ENCODE assay signal across 8 cellular contexts in genomic region chr4:153467897-153468262, GRCh38. TPM values are rescaled to one million over a fixed set of nuclear protein-coding genes. Genes with fewer than 3 reads are reported as not detected.
DNase-seq lines count a peak whose midpoint lies in the region; ATAC-seq and TF ChIP-seq lines count a peak whose summit lies in the region.

No MANE protein-coding gene starts in this region.

- H3K27ac Mint-ChIP-seq in CD4-positive, alpha-beta memory T cell: peak overlapping the region; percentile 90 to 100 (median 98)
- no peak overlapping the region for H3K27ac Mint-ChIP-seq in neural crest cell (ENCODE audit: unreplicated experiment)

- H3K27ac ChIP-seq in CD4-positive, alpha-beta memory T cell (ENCODE audit: low read depth, low read length): peak overlapping the region; percentile 76
- no peak overlapping the region for H3K27ac ChIP-seq in mesendoderm (ENCODE audit: low read depth, low read length)

- WGBS in mesendoderm (ENCODE audit: extremely low coverage, insufficient coverage, low lambda C conversion rate): no CpG with 5 or more reads among the region's 4 CpGs

- no peak overlapping the region for H4K8ac ChIP-seq in mesendoderm (ENCODE audit: low read depth, low read length)

- H3K9me3 ChIP-seq in CD4-positive, alpha-beta memory T cell (ENCODE audit: control insufficient read depth in 1 of 2, low read length in 2 of 2): no peaks in the 10 kb centered on the region

- H3K9ac ChIP-seq in mesendoderm (ENCODE audit: low read length): no peak overlapping the region

- POLR2A ChIA-PET in CD4-positive, alpha-beta memory T cell (lab: Charles Lee; ENCODE audit: partially characterized antibody): interaction anchor here (0.8 to 20.6 kb wide), 20 partner anchors 9 to 105 kb away, joined by 3 to 546 read pairs (median 16); no protein-coding TSS in a partner anchor

- H3K27me3 ChIP-seq in CD4-positive, alpha-beta memory T cell (ENCODE audit: insufficient read depth, low read length): no peaks in the 10 kb centered on the region
- no peaks in the 10 kb centered on the region for H3K27me3 ChIP-seq in mesendoderm (ENCODE audit: insufficient read depth, low read length, poor library complexity)

- no peak for TF ChIP-seq POLR2A in NB4 (IDR thresholded peaks at IDR 0.05; ENCODE audit: extremely low read depth, insufficient read length)

- H3K4me3 Mint-ChIP-seq in CD4-positive, alpha-beta memory T cell: peak overlapping the region; percentile 84 to 99 (median 98)
- H3K4me3 Mint-ChIP-seq in neural crest cell: peak overlapping the region; percentile 92

- no peak overlapping the region for H3K23ac ChIP-seq in mesendoderm (ENCODE audit: low read length)

- peaks cover 21% of the 10 kb centered on the region for H3K79me2 ChIP-seq in mesendoderm (ENCODE audit: control insufficient read depth, insufficient read depth, low read length)

- H3K4me1 Mint-ChIP-seq in CD4-positive, alpha-beta memory T cell: peaks cover 40 to 75% (median 51%) of the 10 kb centered on the region in 4 donors
- peaks cover 47% of the 10 kb centered on the region for H3K4me1 Mint-ChIP-seq in neural crest cell

- no peak overlapping the region for H3K56ac ChIP-seq in mesendoderm (ENCODE audit: low read length)

- DNase-seq in CD4-positive, alpha-beta memory T cell: peak in 4 of 5 donors; percentile 48 to 66 (median 52)
- DNase-seq in NB4 (ENCODE audit: low read depth) (peak; percentile 46), choroid plexus epithelial cell (ENCODE audit: low read depth) (no peak), neural crest cell (ENCODE audit: low read depth, low spot score) (no peak), mesendoderm (no peak), SKM-1 (lab: John Stamatoyannopoulos, UW; ENCODE audit: unreplicated experiment) (no peak)

- H3K36me3 ChIP-seq in CD4-positive, alpha-beta memory T cell (ENCODE audit: insufficient read depth, low read length): no peaks in the 10 kb centered on the region
- no peaks in the 10 kb centered on the region for H3K36me3 ChIP-seq in mesendoderm (ENCODE audit: control insufficient read depth, insufficient read depth, low read length)

- H2BK15ac ChIP-seq in mesendoderm (replicated peaks; ENCODE audit: low read depth): no peak overlapping the region

- no peaks in the 10 kb centered on the region for H3K27me3 Mint-ChIP-seq in CD4-positive, alpha-beta memory T cell
- H3K27me3 Mint-ChIP-seq in neural crest cell (ENCODE audit: low read depth): peaks cover 16% of the 10 kb centered on the region

- H3K4me2 ChIP-seq in mesendoderm (ENCODE audit: low read length): no peak overlapping the region

- peaks cover 8 to 39% of the 10 kb centered on the region in 2 donors for H3K36me3 Mint-ChIP-seq in CD4-positive, alpha-beta memory T cell
- H3K36me3 Mint-ChIP-seq in neural crest cell (ENCODE audit: low read depth): peaks cover 5% of the 10 kb centered on the region

- H3K9me3 Mint-ChIP-seq in CD4-positive, alpha-beta memory T cell: peaks cover 0 to 2% (median 0%) of the 10 kb centered on the region in 8 donors
- no peaks in the 10 kb centered on the region for H3K9me3 Mint-ChIP-seq in neural crest cell

- no peak overlapping the region for H3K18ac ChIP-seq in mesendoderm (ENCODE audit: low read length)

- no peak for ATAC-seq in HG02571 (IDR thresholded peaks at IDR 0.05; ENCODE audit: unreplicated experiment)
- ATAC-seq in GM21360 (IDR thresholded peaks at IDR 0.05; ENCODE audit: unreplicated experiment): no peak

- H2AK5ac ChIP-seq in mesendoderm (ENCODE audit: low read length): no peak overlapping the region

- H3K4me3 ChIP-seq in CD4-positive, alpha-beta memory T cell (ENCODE audit: low read length in 2 of 2): peak overlapping the region; percentile 79 to 86
- H3K4me3 ChIP-seq in NB4 (ENCODE audit: low read depth, low read length): peak overlapping the region; percentile 82
- H3K4me3 ChIP-seq in choroid plexus epithelial cell (ENCODE audit: low read depth, low read length): peak overlapping the region; percentile 88
- H3K4me3 ChIP-seq in mesendoderm (ENCODE audit: low read length): no peak overlapping the region

- H2BK5ac ChIP-seq in mesendoderm (ENCODE audit: low read length): no peak overlapping the region

- no peak overlapping the region for H2BK120ac ChIP-seq in mesendoderm (ENCODE audit: low read depth, low read length)

- H3K79me1 ChIP-seq in mesendoderm (ENCODE audit: low read length): peaks cover 12% of the 10 kb centered on the region

- TF ChIP-seq CTCF in NB4 (IDR thresholded peaks at IDR 0.05; ENCODE audit: low read depth, low read length) (no peak), choroid plexus epithelial cell (conservative IDR thresholded peaks at IDR 0.05; ENCODE audit: low read depth, low read length) (no peak), neural crest cell (conservative IDR thresholded peaks at IDR 0.05) (no peak)

- no peak overlapping the region for H3K4ac ChIP-seq in mesendoderm (ENCODE audit: low read depth, low read length)

- peaks cover 52% of the 10 kb centered on the region for H3K4me1 ChIP-seq in CD4-positive, alpha-beta memory T cell (ENCODE audit: insufficient read depth, low read length)
- H3K4me1 ChIP-seq in mesendoderm (ENCODE audit: control insufficient read depth, low read depth, low read length): peaks cover 4% of the 10 kb centered on the region

- intact Hi-C loops in CD4-positive, alpha-beta memory T cell (cut with micrococcal nuclease): loop anchor here (1.0 kb wide), 5 partner anchors 20 to 123 kb away; no protein-coding TSS in a partner anchor

- H4K5ac ChIP-seq in mesendoderm (ENCODE audit: low read length): no peak overlapping the region

- CTCF ChIA-PET in CD4-positive, alpha-beta memory T cell (lab: Charles Lee; ENCODE audit: partially characterized antibody): interaction anchor here (1.1 to 8.3 kb wide), 22 partner anchors 10 to 176 kb away, joined by 3 to 100 read pairs (median 8); no protein-coding TSS in a partner anchor

RNA-seq across cellular contexts. Expression of gene TMEM131L, which starts 1.7 kb away (rescaled TPM):
- total RNA-seq in CD4-positive, alpha-beta memory T cell: 10 to 100 TPM; 62.5 to 65.6 TPM
- polyA plus RNA-seq in CD4-positive, alpha-beta memory T cell: 10 to 100 TPM; 20.8 to 43.8 TPM
- 36.1 and 36.6 TPM in 2 replicates for total RNA-seq in neural crest cell
- polyA plus RNA-seq in mesendoderm (2013, experiment 1 of 2): 16.9 TPM
- polyA plus RNA-seq in mesendoderm (2013, experiment 2 of 2): 17.2 TPM

Comparison
In these comparisons a context has a peak if more than half of its experiments do, and no peak if none do; other contexts are left out.
1. DNase-seq: peak in CD4-positive, alpha-beta memory T cell (4 of 5) and NB4 (single experiment); none in choroid plexus epithelial cell (single experiment), neural crest cell (single experiment), mesendoderm (single experiment) and SKM-1 (single experiment).